ENCODE assay signal across 1 cellular context in genomic region chr11:9315078-9315688, GRCh38.
TF ChIP-seq lines count a peak whose summit lies in the region.

No MANE protein-coding gene starts in this region.

TF ChIP-seq in K562, 482 proteins besides CTCF, POLR2A, EP300 and RAD21 (continues in another document):
- TF ChIP-seq GTF2F1 (IDR thresholded peaks at IDR 0.05; ENCODE audit: low read depth, low read length) (no peak), LEF1 (IDR thresholded peaks at IDR 0.05) (0 out of 2 replicates have a peak, but pooled peaks have one; percentile 19), FOXJ2 (tag; IDR thresholded peaks at IDR 0.05) (no peak), NR2C2 (CRISPR knock-in tag; IDR thresholded peaks at IDR 0.05) (no peak; the same call in 1 of the 2 replicates), NR2C2 (tag; IDR thresholded peaks at IDR 0.05) (peak; percentile 66), ZNF318 (IDR thresholded peaks at IDR 0.05; ENCODE audit: borderline replicate concordance in 1 of 2, low read depth in 1 of 2) (peak in 1 of 2 experiments; percentile 58; a peak in 1 of 4 replicates), ZFX (CRISPR knock-in tag; IDR thresholded peaks at IDR 0.05) (peak; percentile 70), TAF9B (IDR thresholded peaks at IDR 0.05; ENCODE audit: partially characterized antibody) (peak; percentile 47), NR1H2 (CRISPR knock-in tag; IDR thresholded peaks at IDR 0.05) (no peak), CC2D1A (IDR thresholded peaks at IDR 0.05) (no peak), RBM17 (IDR thresholded peaks at IDR 0.05; ENCODE audit: borderline replicate concordance, low read depth, low read length) (no peak), ARID1B (IDR thresholded peaks at IDR 0.05) (peak; percentile 56), CXXC5 (CRISPR knock-in tag; IDR thresholded peaks at IDR 0.05) (no peak), ZNF436 (CRISPR knock-in tag; IDR thresholded peaks at IDR 0.05) (0 out of 2 replicates have a peak, but pooled peaks have one; percentile 14), ZNF384 (IDR thresholded peaks at IDR 0.05; ENCODE audit: low read depth, low read length) (peak; percentile 72), NFYB (IDR thresholded peaks at IDR 0.05; ENCODE audit: extremely low read depth, insufficient read length) (no peak), ZSCAN29 (IDR thresholded peaks at IDR 0.05) (peak; percentile 51; the same call in 1 of the 2 replicates), ZNF77 (CRISPR knock-in tag; IDR thresholded peaks at IDR 0.05) (no peak), ZBTB26 (CRISPR knock-in tag; IDR thresholded peaks at IDR 0.05) (0 out of 2 replicates have a peak, but pooled peaks have one; percentile 34), E2F5 (CRISPR knock-in tag; IDR thresholded peaks at IDR 0.05) (peak; percentile 61; the same call in 1 of the 2 replicates), GTF2E2 (tag; IDR thresholded peaks at IDR 0.05) (0 out of 2 replicates have a peak, but pooled peaks have one; percentile 4), ATF4 (CRISPR knock-in tag; IDR thresholded peaks at IDR 0.05) (0 out of 2 replicates have a peak, but pooled peaks have one; percentile 3), ATF3 (IDR thresholded peaks at IDR 0.05) (no peak), ATF3 (CRISPR knock-in tag; conservative IDR thresholded peaks at IDR 0.05) (peak; percentile 56; the same call in 1 of the 2 replicates), ZNF316 (IDR thresholded peaks at IDR 0.05) (0 out of 2 replicates have a peak, but pooled peaks have one; percentile 28), PHTF2 (CRISPR knock-in tag; IDR thresholded peaks at IDR 0.05) (no peak), MCM2 (IDR thresholded peaks at IDR 0.05; ENCODE audit: low read depth) (no peak), CHD1 (IDR thresholded peaks at IDR 0.05; ENCODE audit: low read length) (peak; percentile 89), AFF4 (CRISPR knock-in tag; IDR thresholded peaks at IDR 0.05) (peak; percentile 6; the same call in 1 of the 2 replicates), ERF (CRISPR knock-in tag; IDR thresholded peaks at IDR 0.05) (no peak), MAFF (IDR thresholded peaks at IDR 0.05; ENCODE audit: low read length) (0 out of 2 replicates have a peak, but pooled peaks have one; percentile 0), ARID3A (IDR thresholded peaks at IDR 0.05; ENCODE audit: borderline replicate concordance, low read depth, low read length) (no peak), TEAD1 (CRISPR knock-in tag; IDR thresholded peaks at IDR 0.05) (no peak), MYNN (IDR thresholded peaks at IDR 0.05) (no peak), MYNN (CRISPR knock-in tag; IDR thresholded peaks at IDR 0.05) (no peak), SIN3B (IDR thresholded peaks at IDR 0.05; ENCODE audit: low read depth) (peak; percentile 52; the same call in 1 of the 2 replicates), CREB3 (tag; conservative IDR thresholded peaks at IDR 0.05; ENCODE audit: low read depth) (0 out of 2 replicates have a peak, but pooled peaks have one; percentile 46), TCF7L2 (IDR thresholded peaks at IDR 0.05; ENCODE audit: low read depth, low read length) (no peak), TOE1 (IDR thresholded peaks at IDR 0.05; ENCODE audit: borderline replicate concordance) (0 out of 2 replicates have a peak, but pooled peaks have one; percentile 26), TOE1 (CRISPR knock-in tag; IDR thresholded peaks at IDR 0.05; ENCODE audit: borderline replicate concordance, low read depth) (no peak), SUPT5H (IDR thresholded peaks at IDR 0.05) (peak; percentile 35; the same call in 1 of the 2 replicates), ZNF395 (CRISPR knock-in tag; IDR thresholded peaks at IDR 0.05) (peak; percentile 77)
